ENCODE assay signal across 1 cellular context in the genomic region with DNA sequence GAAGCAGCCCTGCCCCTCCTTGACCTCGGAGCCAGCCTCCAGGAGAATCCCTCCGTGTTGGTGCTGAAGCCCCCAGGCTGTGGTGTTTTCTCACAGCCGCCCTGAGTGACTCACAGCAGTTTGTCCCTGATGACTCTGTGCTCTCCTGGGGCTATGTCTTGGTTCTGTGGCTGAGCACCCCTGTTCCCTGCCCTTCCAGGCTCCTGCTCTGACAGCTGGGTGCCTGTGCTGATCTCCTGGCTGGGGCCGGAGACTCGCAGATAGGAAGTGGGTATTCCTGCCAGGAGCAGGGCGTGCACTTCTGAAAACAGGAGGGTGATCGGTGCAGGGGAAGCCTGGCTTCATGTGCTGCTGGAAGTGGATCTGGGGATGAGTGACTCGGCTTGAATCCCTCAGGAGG.
TF ChIP-seq lines count a peak whose summit lies in the region.

No MANE protein-coding gene starts in this region.

TF ChIP-seq in SK-N-SH, 30 proteins besides CTCF, POLR2A, EP300 and RAD21 (continued from another document):
- TF ChIP-seq, protein P1, sequence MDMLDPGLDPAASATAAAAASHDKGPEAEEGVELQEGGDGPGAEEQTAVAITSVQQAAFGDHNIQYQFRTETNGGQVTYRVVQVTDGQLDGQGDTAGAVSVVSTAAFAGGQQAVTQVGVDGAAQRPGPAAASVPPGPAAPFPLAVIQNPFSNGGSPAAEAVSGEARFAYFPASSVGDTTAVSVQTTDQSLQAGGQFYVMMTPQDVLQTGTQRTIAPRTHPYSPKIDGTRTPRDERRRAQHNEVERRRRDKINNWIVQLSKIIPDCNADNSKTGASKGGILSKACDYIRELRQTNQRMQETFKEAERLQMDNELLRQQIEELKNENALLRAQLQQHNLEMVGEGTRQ (IDR thresholded peaks at IDR 0.05; ENCODE audit: borderline replicate concordance, low read depth, low read length) = no peak
- TF ChIP-seq TAF1 (IDR thresholded peaks at IDR 0.05; ENCODE audit: borderline replicate concordance, low read depth, low read length) = no peak
- TF ChIP-seq, protein P2, sequence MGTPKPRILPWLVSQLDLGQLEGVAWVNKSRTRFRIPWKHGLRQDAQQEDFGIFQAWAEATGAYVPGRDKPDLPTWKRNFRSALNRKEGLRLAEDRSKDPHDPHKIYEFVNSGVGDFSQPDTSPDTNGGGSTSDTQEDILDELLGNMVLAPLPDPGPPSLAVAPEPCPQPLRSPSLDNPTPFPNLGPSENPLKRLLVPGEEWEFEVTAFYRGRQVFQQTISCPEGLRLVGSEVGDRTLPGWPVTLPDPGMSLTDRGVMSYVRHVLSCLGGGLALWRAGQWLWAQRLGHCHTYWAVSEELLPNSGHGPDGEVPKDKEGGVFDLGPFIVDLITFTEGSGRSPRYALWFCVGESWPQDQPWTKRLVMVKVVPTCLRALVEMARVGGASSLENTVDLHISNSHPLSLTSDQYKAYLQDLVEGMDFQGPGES (IDR thresholded peaks at IDR 0.05; ENCODE audit: low read depth, low read length) = no peak
- TF ChIP-seq CHD2 (IDR thresholded peaks at IDR 0.05; ENCODE audit: low read length, partially characterized antibody) = no peak
TF ChIP-seq in SK-N-SH: peak in this region for 0.
